In the genomic region with DNA sequence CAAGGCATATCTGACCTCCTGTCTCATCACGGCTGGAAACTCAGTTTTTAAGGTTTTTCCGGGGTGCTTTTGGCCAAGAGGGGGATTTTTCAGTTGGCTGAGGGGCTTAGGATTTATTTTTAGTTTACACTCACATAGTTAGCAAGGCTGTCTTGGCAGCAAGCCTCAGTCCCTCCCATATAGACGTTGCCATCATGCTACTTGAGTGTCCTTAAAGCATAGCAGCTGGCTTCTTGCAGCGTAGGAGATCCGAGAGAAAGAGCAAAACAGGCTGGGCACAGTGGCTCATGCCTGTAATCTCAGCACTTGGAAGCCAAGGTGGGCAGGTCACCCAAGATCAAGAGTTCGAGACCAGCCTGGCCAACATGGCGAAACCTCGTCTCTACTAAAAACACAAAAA, we compare ENCODE assay signal across 30 cellular contexts.
"Had no signal": no experiment of that assay in that cellular context is flagged by ENCODE, and none has a peak within 500 bp of the region (broad histone marks: within the 10 kb centered on the region; RNA-seq: fewer than 3 reads in every experiment).

No MANE protein-coding gene starts in this region.

- H3K9me3 ChIP-seq: Peyer's patch, SJCRH30, SK-N-SH had no signal

- DNase-seq: activated CD4-positive, alpha-beta memory T cell treated with anti-CD3 and anti-CD28 coated beads, Interleukin-2, amount 10 ng/mL, durations not matched to agents 7 days and 5 days; activated CD4-positive, alpha-beta T cell treated with anti-CD3 and anti-CD28 coated beads for 36 hours; activated CD4-positive, alpha-beta T cell treated with anti-CD3 and anti-CD28 coated beads, Interleukin-2, amount 50 U/mL, for 1 hour; activated gamma-delta T cell; activated naive CD4-positive, alpha-beta T cell treated with anti-CD3 and anti-CD28 coated beads for 36 hours; activated T-cell treated with anti-CD3 and anti-CD28 coated beads for 4 hours; activated T-cell treated with anti-CD3 and anti-CD28 coated beads, Interleukin-2, amount 50 U/mL, for 48 hours; amygdala; Kasumi-1; KBM-7; NCI-H1048; NCI-H1417 treated with DMSO at 0.1 percent for 48 hours; NCI-H187; NCI-H2081; NCI-H2171; NCI-H2227 treated with DMSO at 0.1 percent for 48 hours; NCI-H446 treated with DMSO at 0.1 percent for 48 hours; NCI-H526; NCI-H774; NK-92 treated with Interleukin-12 subunit alpha and Interleukin-12 subunit beta, amount 100 ng/mL, for 24 hours; Peyer's patch; Right ventricle myocardium superior; SJCRH30; SK-N-SH; T-helper 1 cell had no signal

- H3K9me3 Mint-ChIP-seq: activated CD4-positive, alpha-beta memory T cell treated with anti-CD3 and anti-CD28 coated beads, Interleukin-2, amount 10 ng/mL, durations not matched to agents 7 days and 5 days; activated naive CD4-positive, alpha-beta T cell treated with anti-CD3 and anti-CD28 coated beads for 36 hours; activated T-helper 17 cell treated with anti-CD3 and anti-CD28 coated beads, Interleukin-2, amount 50 U/mL, for 72 hours had no signal

- H3K36me3 ChIP-seq: Peyer's patch, SJCRH30 had no signal

- H3K27ac ChIP-seq: Peyer's patch, RWPE1, SJCRH30, VCaP had no signal

- H3K4me1 ChIP-seq: Peyer's patch had no signal

- ATAC-seq: activated CD4-positive, alpha-beta T cell treated with anti-CD3 and anti-CD28 coated beads for 36 hours; activated T-helper 17 cell treated with anti-CD3 and anti-CD28 coated beads, Interleukin-2, amount 50 U/mL, for 72 hours had no signal

- H3K4me3 ChIP-seq: Peyer's patch, SJCRH30 had no signal

- H3K27ac Mint-ChIP-seq: activated CD4-positive, alpha-beta memory T cell treated with anti-CD3 and anti-CD28 coated beads, Interleukin-2, amount 10 ng/mL, durations not matched to agents 7 days and 5 days; activated CD4-positive, alpha-beta T cell treated with anti-CD3 and anti-CD28 coated beads for 36 hours; activated naive CD4-positive, alpha-beta T cell treated with anti-CD3 and anti-CD28 coated beads for 36 hours; activated naive CD8-positive, alpha-beta T cell; activated T-helper 17 cell treated with anti-CD3 and anti-CD28 coated beads, Interleukin-2, amount 50 U/mL, for 72 hours had no signal

- H3K4me3 Mint-ChIP-seq: activated CD4-positive, alpha-beta memory T cell treated with anti-CD3 and anti-CD28 coated beads, Interleukin-2, amount 10 ng/mL, durations not matched to agents 7 days and 5 days; activated CD4-positive, alpha-beta T cell treated with anti-CD3 and anti-CD28 coated beads for 36 hours; activated naive CD4-positive, alpha-beta T cell treated with anti-CD3 and anti-CD28 coated beads for 36 hours; activated naive CD8-positive, alpha-beta T cell; activated T-helper 17 cell treated with anti-CD3 and anti-CD28 coated beads, Interleukin-2, amount 50 U/mL, for 72 hours had no signal

- H3K27me3 ChIP-seq: Peyer's patch, SJCRH30 had no signal

- H3K4me1 Mint-ChIP-seq: activated CD4-positive, alpha-beta memory T cell treated with anti-CD3 and anti-CD28 coated beads, Interleukin-2, amount 10 ng/mL, durations not matched to agents 7 days and 5 days; activated CD4-positive, alpha-beta T cell treated with anti-CD3 and anti-CD28 coated beads for 36 hours; activated T-helper 17 cell treated with anti-CD3 and anti-CD28 coated beads, Interleukin-2, amount 50 U/mL, for 72 hours had no signal

- H3K36me3 Mint-ChIP-seq: activated naive CD8-positive, alpha-beta T cell; brain had no signal
